In genomic region chr12:26976687-26977086, GRCh38 we compare ENCODE assay signal across 26 cellular contexts. TPM values are rescaled to one million over a fixed set of nuclear protein-coding genes. Genes with fewer than 3 reads are reported as not detected.
DNase-seq lines count a peak whose midpoint lies in the region; ATAC-seq and TF ChIP-seq lines count a peak whose summit lies in the region.
"Had no signal": no experiment of that assay in that cellular context is flagged by ENCODE, and none has a peak within 500 bp of the region (broad histone marks: within the 10 kb centered on the region; RNA-seq: fewer than 3 reads in every experiment).

No MANE protein-coding gene starts in this region.

- H3K36me3 ChIP-seq in breast epithelium = peaks cover 5% of the 10 kb centered on the region
- peaks cover 0 to 94% (median 11%) of the 10 kb centered on the region in 3 donors for H3K36me3 ChIP-seq in esophagus squamous epithelium
- peaks cover 42 to 61% of the 10 kb centered on the region in 2 experiments for H3K36me3 ChIP-seq in SK-N-SH (replicated peaks in 1 of 2; ENCODE audit: control insufficient read depth in 1 of 2, insufficient read depth in 2 of 2, low read length in 1 of 2)

- H2AFZ ChIP-seq in SK-N-SH (ENCODE audit: low read depth) = no peak overlapping the region

- H4K20me1 ChIP-seq in SK-N-SH (ENCODE audit: insufficient read depth) = 0 out of 2 replicates have a peak, but pooled peaks cover 3% of the 10 kb centered on the region

- POLR2A ChIA-PET in MCF 10A (lab: Yijun Ruan, JAX) = interaction anchor here (0.7 to 1.7 kb wide), 3 partner anchors 29 to 1383 kb away, joined by 3 to 5 read pairs (median 3); partner anchors contain the start of gene TM7SF3
- POLR2A ChIA-PET in SK-N-SH (lab: Yijun Ruan, JAX) = no interaction called here

- peaks cover 81% of the 10 kb centered on the region for H3K36me3 Mint-ChIP-seq in MCF 10A (ENCODE audit: insufficient read depth, unreplicated experiment)

- no peak for TF ChIP-seq EP300 in SK-N-SH (IDR thresholded peaks at IDR 0.05; ENCODE audit: borderline replicate concordance in 1 of 2, low read depth in 1 of 2, low read length in 1 of 2)

- intact Hi-C loops in MCF 10A (cut with micrococcal nuclease) (no loop called here), breast epithelium (cut with DNase I; ENCODE audit: low total_unique reads) (no loop called here), sciatic nerve (cut with DNase I) (no loop called here), esophagus squamous epithelium (cut with DNase I) (no loop called here)

- H3K79me2 ChIP-seq in SK-N-SH (ENCODE audit: insufficient read depth) = no peaks in the 10 kb centered on the region

- no peaks in the 10 kb centered on the region for H3K27me3 ChIP-seq in breast epithelium
- no peaks in the 10 kb centered on the region for H3K27me3 ChIP-seq in esophagus squamous epithelium
- H3K27me3 ChIP-seq in SK-N-SH (ENCODE audit: insufficient read depth) = no peaks in the 10 kb centered on the region
- H3K27me3 ChIP-seq: adrenal gland, sigmoid colon, tibial nerve had no signal

- 43 to 71% methylated on average over 2 of the region's 2 CpGs for WGBS in esophagus squamous epithelium, 2 donors
- WGBS in SK-N-SH (ENCODE audit: low lambda C conversion rate) = 98% methylated on average over 2 of the region's 2 CpGs

- H3K4me3 Mint-ChIP-seq in MCF 10A (ENCODE audit: unreplicated experiment) = no peak overlapping the region
- H3K4me3 Mint-ChIP-seq: activated CD4-positive, alpha-beta memory T cell treated with anti-CD3 and anti-CD28 coated beads for 36 hours; B cell; mesothelial cell of epicardium; naive B cell had no signal

- H3F3A ChIP-seq in SK-N-SH (replicated peaks; ENCODE audit: insufficient read depth) = peaks cover 3% of the 10 kb centered on the region

- H3K4me1 ChIP-seq in breast epithelium = no peaks in the 10 kb centered on the region
- peaks cover 0 to 9% (median 0%) of the 10 kb centered on the region in 3 donors for H3K4me1 ChIP-seq in esophagus squamous epithelium
- H3K4me1 ChIP-seq in SK-N-SH (ENCODE audit: control insufficient read depth in 1 of 2, insufficient read depth in 2 of 2, low read depth in 1 of 2, low read length in 1 of 2) = no peaks in the 10 kb centered on the region; a peak in 1 of 4 replicates
- H3K4me1 ChIP-seq: adrenal gland, sigmoid colon had no signal

- no peaks in the 10 kb centered on the region for H3K27me3 Mint-ChIP-seq in MCF 10A (ENCODE audit: insufficient read depth, unreplicated experiment)
- H3K27me3 Mint-ChIP-seq: activated CD4-positive, alpha-beta memory T cell treated with anti-CD3 and anti-CD28 coated beads for 36 hours; B cell; naive B cell had no signal

- H3K4me3 ChIP-seq in breast epithelium = no peak overlapping the region
- H3K4me3 ChIP-seq in epithelial cell of esophagus (ENCODE audit: low read length) = no peak overlapping the region
- H3K4me3 ChIP-seq in esophagus squamous epithelium = no peak overlapping the region
- H3K4me3 ChIP-seq in SK-N-SH (ENCODE audit: low read depth in 2 of 2, low read length in 1 of 2) = no peak overlapping the region
- H3K4me3 ChIP-seq: adrenal gland, sigmoid colon, tibial nerve had no signal

- DNase-seq in MCF 10A (ENCODE audit: unreplicated experiment) (no peak), breast epithelium (ENCODE audit: low spot score in 2 of 2) (no peak), OCI-M1 (lab: John Stamatoyannopoulos, UW) (peak; percentile 69), epithelial cell of esophagus (ENCODE audit: low read depth) (peak; percentile 70), sciatic nerve (ENCODE audit: low spot score) (no peak), esophagus squamous epithelium (lab: John Stamatoyannopoulos, UW) (no peak), AG20443 (ENCODE audit: low spot score) (no peak), SK-N-SH (no peak)
- DNase-seq: activated CD4-positive, alpha-beta memory T cell treated with anti-CD3 and anti-CD28 coated beads for 36 hours; activated CD4-positive, alpha-beta T cell treated with anti-CD3 and anti-CD28 coated beads for 1 hour; activated naive CD4-positive, alpha-beta T cell treated with Interleukin-2 at 50 U/mL for 16 hours; adrenal gland; COR-L47; DMS53; naive B cell; NCI-H1092 treated with DMSO at 0.1 percent for 48 hours; NCI-H1694 treated with DMSO at 0.1 percent for 48 hours; RPMI8226; sigmoid colon; stimulated activated CD4-positive, alpha-beta T cell treated with anti-CD3 and anti-CD28 coated beads, Interleukin-12 subunit alpha, Interleukin-12 subunit beta, amount 100 ng/mL, for 4 hours; stimulated activated CD4-positive, alpha-beta T cell treated with anti-CD3 and anti-CD28 coated beads, Interleukin-2, amount 100 ng/mL, for 48 hours; T-helper 1 cell had no signal

- ATAC-seq in sciatic nerve = peak; percentile 49
- ATAC-seq: left lobe of liver had no signal

- no peak for TF ChIP-seq RAD21 in SK-N-SH (IDR thresholded peaks at IDR 0.05; ENCODE audit: low read length)

- H3K4me1 Mint-ChIP-seq in MCF 10A (ENCODE audit: insufficient read depth, unreplicated experiment) = no peaks in the 10 kb centered on the region
- H3K4me1 Mint-ChIP-seq: mesothelial cell of epicardium had no signal

- BruUV-seq in MCF 10A (replicated peaks; lab: Mats Ljungman, UMichigan) = no TSS peak

- no peaks in the 10 kb centered on the region for H3K9me3 ChIP-seq in breast epithelium
- no peaks in the 10 kb centered on the region for H3K9me3 ChIP-seq in esophagus squamous epithelium
- H3K9me3 ChIP-seq in SK-N-SH = no peaks in the 10 kb centered on the region
- H3K9me3 ChIP-seq: adrenal gland, sigmoid colon, tibial nerve had no signal

- no peak for TF ChIP-seq CTCF in MCF 10A (IDR thresholded peaks at IDR 0.05; ENCODE audit: unreplicated experiment)
- TF ChIP-seq CTCF in breast epithelium (IDR thresholded peaks at IDR 0.05) = no peak
- TF ChIP-seq CTCF in epithelial cell of esophagus (IDR thresholded peaks at IDR 0.05; ENCODE audit: insufficient read depth, low read depth, low read length, missing control alignments) = no peak
- no peak for TF ChIP-seq CTCF in esophagus squamous epithelium (IDR thresholded peaks at IDR 0.05)
- no peak for TF ChIP-seq CTCF in SK-N-SH (IDR thresholded peaks at IDR 0.05)

- CTCF ChIA-PET in MCF 10A (lab: Yijun Ruan, JAX) = interaction anchor here (1.0 to 1.6 kb wide), 2 partner anchors 23 to 91 kb away, joined by 3 read pairs; no protein-coding TSS in a partner anchor
- CTCF ChIA-PET in SK-N-SH (lab: Yijun Ruan, JAX) = interaction anchor here (0.6 kb wide), 1 partner anchor 56 kb away, joined by 3 read pairs; no protein-coding TSS in a partner anchor

- no peak for TF ChIP-seq POLR2A in breast epithelium (IDR thresholded peaks at IDR 0.05)
- TF ChIP-seq POLR2A in esophagus squamous epithelium (IDR thresholded peaks at IDR 0.05) = no peak

- no peak overlapping the region for H3K4me2 ChIP-seq in SK-N-SH

- H3K9me3 Mint-ChIP-seq in MCF 10A (ENCODE audit: unreplicated experiment) = no peaks in the 10 kb centered on the region
- H3K9me3 Mint-ChIP-seq: activated CD4-positive, alpha-beta memory T cell treated with anti-CD3 and anti-CD28 coated beads for 36 hours; mesothelial cell of epicardium; naive B cell had no signal

- no peak overlapping the region for H3K27ac ChIP-seq in breast epithelium
- H3K27ac ChIP-seq in esophagus squamous epithelium = no peak overlapping the region
- H3K27ac ChIP-seq in SK-N-SH (ENCODE audit: low read depth in 2 of 2, low read length in 1 of 2) = no peak overlapping the region
- H3K27ac ChIP-seq: adrenal gland, sigmoid colon, tibial nerve had no signal

- no peaks in the 10 kb centered on the region for H3K9me2 ChIP-seq in SK-N-SH

- H3K9ac ChIP-seq in SK-N-SH = no peak overlapping the region

- peak overlapping the region; percentile 51 for H3K27ac Mint-ChIP-seq in MCF 10A (ENCODE audit: low read depth, unreplicated experiment)
- H3K27ac Mint-ChIP-seq: activated CD4-positive, alpha-beta memory T cell treated with anti-CD3 and anti-CD28 coated beads for 36 hours; B cell; mesothelial cell of epicardium had no signal

TF ChIP-seq in SK-N-SH, 30 proteins besides CTCF, POLR2A, EP300 and RAD21 (continues in another document):
- TF ChIP-seq RCOR1 (IDR thresholded peaks at IDR 0.05; ENCODE audit: low read length) (no peak), MXI1 (IDR thresholded peaks at IDR 0.05; ENCODE audit: low read depth, low read length) (no peak), RXRA (IDR thresholded peaks at IDR 0.05; ENCODE audit: borderline replicate concordance, low read depth) (no peak), CHD2 (IDR thresholded peaks at IDR 0.05; ENCODE audit: low read length, partially characterized antibody) (no peak)
- TF ChIP-seq, protein P1, sequence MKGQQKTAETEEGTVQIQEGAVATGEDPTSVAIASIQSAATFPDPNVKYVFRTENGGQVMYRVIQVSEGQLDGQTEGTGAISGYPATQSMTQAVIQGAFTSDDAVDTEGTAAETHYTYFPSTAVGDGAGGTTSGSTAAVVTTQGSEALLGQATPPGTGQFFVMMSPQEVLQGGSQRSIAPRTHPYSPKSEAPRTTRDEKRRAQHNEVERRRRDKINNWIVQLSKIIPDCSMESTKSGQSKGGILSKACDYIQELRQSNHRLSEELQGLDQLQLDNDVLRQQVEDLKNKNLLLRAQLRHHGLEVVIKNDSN (IDR thresholded peaks at IDR 0.05; ENCODE audit: borderline replicate concordance, low read depth) = no peak

RNA-seq across cellular contexts. Expression of gene TM7SF3, which starts 37.5 kb away (rescaled TPM):
- total RNA-seq in MCF 10A (2022) = 112 and 119 TPM in 2 replicates
- total RNA-seq in breast epithelium = 10 to 100 TPM; 40.2 to 60.0 (median 56.1) TPM
- total RNA-seq in sciatic nerve = 58.9 TPM
- 100 to 1,000 TPM in 1 of 4 donors, 10 to 100 TPM in 3; 58.2 to 122 (median 78.3) TPM for total RNA-seq in esophagus squamous epithelium
- 72.1 and 121 TPM in 2 replicates for polyA plus RNA-seq in SK-N-SH (2012; rRNA removed)
- polyA plus RNA-seq in SK-N-SH (2012; cell fraction: cytosol; rRNA removed) = 97.1 and 100 TPM in 2 replicates
- polyA plus RNA-seq in SK-N-SH (2012; cell fraction: nucleus; rRNA removed) = 35.7 and 73.9 TPM in 2 replicates

RNA-seq across cellular contexts. Expression of gene FGFR1OP2, which starts 38.4 kb away (rescaled TPM):
- total RNA-seq in MCF 10A (2022) (40.6 and 44.6 TPM in 2 replicates), breast epithelium (100 to 1,000 TPM in 1 of 3 donors, 10 to 100 TPM in 2; 87.8 to 111 (median 92.5) TPM), sciatic nerve (81.9 TPM), esophagus squamous epithelium (10 to 100 TPM; 26.6 to 65.4 (median 41.3) TPM)
- polyA plus RNA-seq in SK-N-SH (2012; rRNA removed) = 20.6 and 21.7 TPM in 2 replicates
- 23.5 and 31.0 TPM in 2 replicates for polyA plus RNA-seq in SK-N-SH (2012; cell fraction: cytosol; rRNA removed)
- polyA plus RNA-seq in SK-N-SH (2012; cell fraction: nucleus; rRNA removed) = 8.1 and 12.9 TPM in 2 replicates

RNA-seq across cellular contexts. Expression of gene INTS13, which starts 38.9 kb away (rescaled TPM):
- 64.8 and 67.8 TPM in 2 replicates for total RNA-seq in MCF 10A (2022)
- 10 to 100 TPM; 20.6 to 23.1 (median 21.9) TPM for total RNA-seq in breast epithelium
- total RNA-seq in sciatic nerve = 13.9 TPM
- total RNA-seq in esophagus squamous epithelium = 10 to 100 TPM; 16.1 to 49.7 (median 28.6) TPM
- polyA plus RNA-seq in SK-N-SH (2012; rRNA removed) = 7.2 and 9.7 TPM in 2 replicates
- 10.2 and 13.1 TPM in 2 replicates for polyA plus RNA-seq in SK-N-SH (2012; cell fraction: cytosol; rRNA removed)
- 5.1 and 10.0 TPM in 2 replicates for polyA plus RNA-seq in SK-N-SH (2012; cell fraction: nucleus; rRNA removed)

RNA-seq across cellular contexts. Expression of gene MED21, which starts 45.7 kb away (rescaled TPM):
- total RNA-seq in MCF 10A (2022) = 43.9 and 50.0 TPM in 2 replicates
- 10 to 100 TPM; 41.1 to 71.3 (median 55.7) TPM for total RNA-seq in breast epithelium
- total RNA-seq in sciatic nerve = 67.7 TPM
- 10 to 100 TPM; 38.0 to 65.0 (median 55.1) TPM for total RNA-seq in esophagus squamous epithelium
- 13.9 and 19.4 TPM in 2 replicates for polyA plus RNA-seq in SK-N-SH (2012; rRNA removed)
- polyA plus RNA-seq in SK-N-SH (2012; cell fraction: cytosol; rRNA removed) = 20.5 and 22.4 TPM in 2 replicates
- 4.2 and 14.7 TPM in 2 replicates for polyA plus RNA-seq in SK-N-SH (2012; cell fraction: nucleus; rRNA removed)

Comparison
In these comparisons a context has a peak if more than half of its experiments do, and no peak if none do; other contexts are left out.
1. DNase-seq: peak in OCI-M1 (single experiment) and epithelial cell of esophagus (single experiment); none in MCF 10A (single experiment), breast epithelium (0 of 2), sciatic nerve (single experiment), esophagus squamous epithelium (single experiment), AG20443 (single experiment) and SK-N-SH (single experiment).